Comparison of ENCODE assay signal across 8 cellular contexts in genomic region chr19:54449701-54450069, GRCh38.
A peak's percentile ranks its signal among the peaks of the same experiment; 100 is the strongest.
DNase-seq lines count a peak whose midpoint lies in the region; ATAC-seq and TF ChIP-seq lines count a peak whose summit lies in the region.

No MANE protein-coding gene starts in this region.

- peak overlapping the region; percentile 97 for H3K27ac ChIP-seq in neutrophil

- H3K36me3 Mint-ChIP-seq in effector memory CD8-positive, alpha-beta T cell (ENCODE audit: insufficient read depth): peaks cover 66% of the 10 kb centered on the region

- peak overlapping the region; percentile 95 to 99 for H3K27ac Mint-ChIP-seq in effector memory CD8-positive, alpha-beta T cell

- H3K36me3 ChIP-seq in neutrophil: peaks cover 48% of the 10 kb centered on the region

- DNase-seq in EH (ENCODE audit: low read depth) (peak; percentile 45), NB4 (ENCODE audit: low read depth) (no peak), NOMO-1 treated with DMSO at 0.1 percent for 48 hours (lab: John Stamatoyannopoulos, UW; ENCODE audit: unreplicated experiment) (no peak)
- DNase-seq in effector memory CD8-positive, alpha-beta T cell: no peak

- H3K4me1 Mint-ChIP-seq in effector memory CD8-positive, alpha-beta T cell (ENCODE audit: low read depth in 2 of 2): peaks cover 38 to 39% of the 10 kb centered on the region in 2 donors

- peaks cover 31 to 33% of the 10 kb centered on the region in 2 experiments for H3K4me1 ChIP-seq in neutrophil (ENCODE audit: control insufficient read depth in 1 of 2, insufficient read depth in 1 of 2, low read depth in 1 of 2, low read length in 1 of 2)

- H3K27me3 Mint-ChIP-seq in effector memory CD8-positive, alpha-beta T cell: no peaks in the 10 kb centered on the region

- H3K27me3 ChIP-seq in neutrophil: no peaks in the 10 kb centered on the region

- TF ChIP-seq CTCF in NB4 (IDR thresholded peaks at IDR 0.05; ENCODE audit: low read depth, low read length) (no peak), neutrophil (IDR thresholded peaks at IDR 0.05) (no peak)

- H3K4me3 ChIP-seq in NB4 (ENCODE audit: low read depth, low read length) (peak overlapping the region; percentile 94), neutrophil (ENCODE audit: low read depth in 1 of 2, low read length in 1 of 2) (peak overlapping the region; percentile 66 to 91)

- TF ChIP-seq POLR2A in NB4 (IDR thresholded peaks at IDR 0.05; ENCODE audit: extremely low read depth, insufficient read length): no peak

- H3K9me3 Mint-ChIP-seq in effector memory CD8-positive, alpha-beta T cell: no peaks in the 10 kb centered on the region

- no peak for ATAC-seq in effector memory CD8-positive, alpha-beta T cell (replicated peaks)
- ATAC-seq in HG02588 (IDR thresholded peaks at IDR 0.05; ENCODE audit: unreplicated experiment) (no peak), HG03196 (IDR thresholded peaks at IDR 0.05; ENCODE audit: unreplicated experiment) (no peak), GM18502 (IDR thresholded peaks at IDR 0.05; ENCODE audit: poor library complexity, unreplicated experiment) (no peak)

- peak overlapping the region; percentile 96 to 97 for H3K4me3 Mint-ChIP-seq in effector memory CD8-positive, alpha-beta T cell

- H3K9me3 ChIP-seq in neutrophil: no peaks in the 10 kb centered on the region
